Comparison of ENCODE assay signal across 1 cellular context in the genomic region with DNA sequence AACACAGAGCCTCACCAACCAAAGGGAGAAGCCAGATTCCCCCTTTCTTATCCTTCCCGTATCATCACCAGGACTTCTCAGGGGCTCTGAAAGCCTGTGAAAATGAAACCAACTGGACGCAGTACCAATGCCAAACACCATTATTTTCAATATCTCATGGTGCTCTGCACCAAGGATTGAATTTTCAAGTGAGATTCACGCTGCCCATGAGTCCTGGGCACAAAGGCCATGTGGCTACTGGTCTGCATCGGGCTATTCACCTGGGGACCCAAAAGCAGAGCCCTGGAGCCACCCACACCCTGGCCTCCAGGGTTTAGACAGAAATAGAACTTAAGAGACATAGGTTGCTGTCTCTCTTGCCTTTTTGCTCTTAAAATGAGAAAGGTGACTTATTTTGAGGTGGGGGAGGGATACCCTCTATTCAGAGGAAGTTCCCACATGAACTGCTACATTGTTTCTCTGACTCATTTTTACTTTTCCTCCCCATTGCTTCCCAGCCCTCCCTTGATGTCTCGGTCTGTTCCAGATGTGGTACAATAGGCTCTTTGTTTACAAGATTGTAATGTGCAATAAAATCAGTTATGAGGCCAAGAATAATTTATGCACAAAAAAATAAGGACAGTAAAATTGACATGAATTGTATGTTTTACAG.
TF ChIP-seq lines count a peak whose summit lies in the region.

No MANE protein-coding gene starts in this region.

TF ChIP-seq in H1, 55 proteins besides CTCF, POLR2A, EP300 and RAD21 (continued from another document):
- TF ChIP-seq RBBP5 (IDR thresholded peaks at IDR 0.05; ENCODE audit: borderline replicate concordance, low read depth, low read length) (no peak), FOSL1 (IDR thresholded peaks at IDR 0.05; ENCODE audit: insufficient read depth, low read depth, low read length) (no peak), ASH2L (IDR thresholded peaks at IDR 0.05; ENCODE audit: low read length) (no peak), EZH2 (IDR thresholded peaks at IDR 0.05; ENCODE audit: low read depth, low read length, severe bottlenecking) (no peak), TAF7 (optimal IDR thresholded peaks at IDR 0.05; ENCODE audit: borderline replicate concordance, low read depth, low read length) (no peak), MAFK (IDR thresholded peaks at IDR 0.05; ENCODE audit: low read depth, low read length) (no peak), RXRA (IDR thresholded peaks at IDR 0.05; ENCODE audit: insufficient read depth, low read depth, low read length) (no peak), BRCA1 (IDR thresholded peaks at IDR 0.05; ENCODE audit: low read depth, low read length) (no peak), TCF12 (IDR thresholded peaks at IDR 0.05; ENCODE audit: low read depth, low read length) (no peak)
